Comparison of ENCODE assay signal across 9 cellular contexts in genomic region chr20:5797843-5798462, GRCh38. TPM values are rescaled to one million over a fixed set of nuclear protein-coding genes. Genes with fewer than 3 reads are reported as not detected.
DNase-seq lines count a peak whose midpoint lies in the region; ATAC-seq and TF ChIP-seq lines count a peak whose summit lies in the region.
"Had no signal": no experiment of that assay in that cellular context is flagged by ENCODE, and none has a peak within 500 bp of the region (broad histone marks: within the 10 kb centered on the region; RNA-seq: fewer than 3 reads in every experiment).

No MANE protein-coding gene starts in this region.

- no peak for TF ChIP-seq POLR2A in breast epithelium (IDR thresholded peaks at IDR 0.05)

- H3K27ac ChIP-seq in left lung: no peak overlapping the region
- H3K27ac ChIP-seq in hepatocyte: no peak overlapping the region
- H3K27ac ChIP-seq in breast epithelium: no peak overlapping the region
- H3K27ac ChIP-seq: esophagus squamous epithelium had no signal

- no peak overlapping the region for H3K4me3 Mint-ChIP-seq in endothelial cell (ENCODE audit: unreplicated experiment)

- H3K4me3 ChIP-seq in left lung (no peak overlapping the region), hepatocyte (no peak overlapping the region), breast epithelium (no peak overlapping the region), HAP-1 (no peak overlapping the region)
- H3K4me3 ChIP-seq: esophagus squamous epithelium had no signal

- in situ Hi-C loops in HAP-1 (cut with MboI; ENCODE audit: low sequenced_read_pairs): no loop called here

- no peaks in the 10 kb centered on the region for H3K9me3 ChIP-seq in left lung
- no peaks in the 10 kb centered on the region for H3K9me3 ChIP-seq in hepatocyte (ENCODE audit: low read depth)
- no peaks in the 10 kb centered on the region for H3K9me3 ChIP-seq in breast epithelium
- no peaks in the 10 kb centered on the region for H3K9me3 ChIP-seq in HAP-1
- H3K9me3 ChIP-seq: esophagus squamous epithelium had no signal

- DNase-seq in left lung (no peak), hepatocyte (ENCODE audit: low spot score) (no peak), breast epithelium (ENCODE audit: low spot score in 2 of 2) (no peak), endothelial cell (ENCODE audit: low spot score) (no peak), HAP-1 (ENCODE audit: low spot score in 2 of 2) (no peak)
- DNase-seq: esophagus squamous epithelium had no signal

- intact Hi-C loops in left lung (cut with DNase I): no loop called here
- intact Hi-C loops in breast epithelium (cut with DNase I; ENCODE audit: low total_unique reads): no loop called here

- H3K9me3 Mint-ChIP-seq in endothelial cell (ENCODE audit: unreplicated experiment): no peaks in the 10 kb centered on the region

- WGBS in hepatocyte (ENCODE audit: low lambda C conversion rate, missing lambda C conversion rate): 82% methylated on average over 7 of the region's 7 CpGs

- H3K27me3 ChIP-seq in left lung (no peaks in the 10 kb centered on the region), hepatocyte (no peaks in the 10 kb centered on the region), breast epithelium (no peaks in the 10 kb centered on the region), HAP-1 (ENCODE audit: low read depth) (no peaks in the 10 kb centered on the region)
- H3K27me3 ChIP-seq: esophagus squamous epithelium had no signal

- TF ChIP-seq CTCF in left lung (IDR thresholded peaks at IDR 0.05) (no peak), hepatocyte (IDR thresholded peaks at IDR 0.05; ENCODE audit: poor library complexity) (no peak), breast epithelium (IDR thresholded peaks at IDR 0.05) (no peak), endothelial cell (IDR thresholded peaks at IDR 0.05; ENCODE audit: unreplicated experiment) (no peak)

- H3K4me2 ChIP-seq in hepatocyte: no peak overlapping the region

- ATAC-seq in GM18867 (IDR thresholded peaks at IDR 0.05; ENCODE audit: unreplicated experiment) (peak; percentile 96), GM21723 (IDR thresholded peaks at IDR 0.05; ENCODE audit: unreplicated experiment) (peak; percentile 97), HG03571 (IDR thresholded peaks at IDR 0.05; ENCODE audit: unreplicated experiment) (peak; percentile 94), left lung (peak; percentile 34)

- H3K27me3 Mint-ChIP-seq in endothelial cell (ENCODE audit: unreplicated experiment): no peaks in the 10 kb centered on the region

- no peaks in the 10 kb centered on the region for H3K9me2 ChIP-seq in hepatocyte (replicated peaks; ENCODE audit: insufficient read depth)

- H3K4me1 ChIP-seq in left lung: no peaks in the 10 kb centered on the region
- H3K4me1 ChIP-seq in hepatocyte (ENCODE audit: insufficient read depth): peaks cover 5% of the 10 kb centered on the region
- no peaks in the 10 kb centered on the region for H3K4me1 ChIP-seq in breast epithelium
- no peaks in the 10 kb centered on the region for H3K4me1 ChIP-seq in HAP-1
- H3K4me1 ChIP-seq: esophagus squamous epithelium had no signal

- no peak overlapping the region for H3K27ac Mint-ChIP-seq in endothelial cell (ENCODE audit: unreplicated experiment)

- no peaks in the 10 kb centered on the region for H3K36me3 Mint-ChIP-seq in endothelial cell (ENCODE audit: low read depth, unreplicated experiment)

- H2AFZ ChIP-seq in hepatocyte: no peak overlapping the region

- H3K4me1 Mint-ChIP-seq in endothelial cell (ENCODE audit: unreplicated experiment): peaks cover 6% of the 10 kb centered on the region

- no peaks in the 10 kb centered on the region for H3K36me3 ChIP-seq in left lung
- H3K36me3 ChIP-seq in hepatocyte (replicated peaks; ENCODE audit: insufficient read depth, low read depth): no peaks in the 10 kb centered on the region
- H3K36me3 ChIP-seq in breast epithelium: no peaks in the 10 kb centered on the region
- H3K36me3 ChIP-seq in HAP-1 (replicated peaks): no peaks in the 10 kb centered on the region
- H3K36me3 ChIP-seq: esophagus squamous epithelium had no signal

- no peaks in the 10 kb centered on the region for H4K20me1 ChIP-seq in hepatocyte (ENCODE audit: insufficient read depth, poor library complexity, severe bottlenecking)

- H3K79me2 ChIP-seq in hepatocyte: no peaks in the 10 kb centered on the region

RNA-seq across cellular contexts. Expression of gene SHLD1, which starts 47.8 kb away (rescaled TPM):
- total RNA-seq in left lung: 1 to 10 TPM; 5.4 to 6.8 TPM
- total RNA-seq in hepatocyte: 5.9 and 8.3 TPM in 2 replicates
- 9.1 and 11.2 TPM in 2 replicates for polyA plus RNA-seq in hepatocyte
- total RNA-seq in breast epithelium: 1 to 10 TPM; 2.7 to 7.3 (median 6.6) TPM
- total RNA-seq in endothelial cell (ENCODE audit: unreplicated experiment): 7.1 TPM

Comparison
In these comparisons a context has a peak if more than half of its experiments do, and no peak if none do; other contexts are left out.
1. ATAC-seq: peak in every context shown above with its lines; median percentile 97 in GM21723; 96 in GM18867; 94 in HG03571; 34 in left lung.